16 cellular contexts compared by ENCODE assay signal in the genomic region with DNA sequence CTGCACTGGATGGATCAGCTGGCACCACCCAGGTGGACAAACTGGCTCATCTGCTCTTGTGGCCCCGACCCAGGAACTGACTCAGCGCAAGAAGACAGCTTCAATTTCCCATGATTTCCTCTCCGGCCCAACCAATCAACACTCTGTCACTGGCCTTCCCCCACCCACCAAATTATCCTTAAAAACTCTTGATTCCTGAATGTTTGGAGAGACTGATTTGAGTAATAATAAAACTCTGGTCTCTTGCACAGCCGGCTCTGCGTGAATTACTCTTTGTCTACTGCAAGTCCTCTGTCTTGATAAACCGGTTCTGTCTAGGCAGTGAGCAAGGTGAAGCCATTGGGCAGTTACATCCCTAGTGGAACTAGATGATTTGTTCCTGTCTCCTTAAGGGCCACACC. TPM values are rescaled to one million over a fixed set of nuclear protein-coding genes. Genes with fewer than 3 reads are reported as not detected.
A peak's percentile ranks its signal among the peaks of the same experiment; 100 is the strongest.
DNase-seq lines count a peak whose midpoint lies in the region; ATAC-seq, FAIRE-seq and TF ChIP-seq lines count a peak whose summit lies in the region.
"Had no signal": no experiment of that assay in that cellular context is flagged by ENCODE, and none has a peak within 500 bp of the region (broad histone marks: within the 10 kb centered on the region; RNA-seq: fewer than 3 reads in every experiment).

No MANE protein-coding gene starts in this region.

- no peaks in the 10 kb centered on the region for H3K9me3 ChIP-seq in left lung
- H3K9me3 ChIP-seq: BE2C, gastrocnemius medialis, tibial artery had no signal

- intact Hi-C loops in left lung (cut with DNase I) = no loop called here

- H3K4me3 ChIP-seq in left lung = no peak overlapping the region
- H3K4me3 ChIP-seq: gastrocnemius medialis, tibial artery had no signal

- peak; percentile 77 for ATAC-seq in left lung
- ATAC-seq: gastrocnemius medialis had no signal

- peaks cover 0 to 27% of the 10 kb centered on the region in 2 donors for H3K4me1 ChIP-seq in left lung
- H3K4me1 ChIP-seq: BE2C, parathyroid adenoma had no signal

- TF ChIP-seq CTCF in 22Rv1 (IDR thresholded peaks at IDR 0.05) (no peak), VCaP (conservative IDR thresholded peaks at IDR 0.05) (no peak), left lung (IDR thresholded peaks at IDR 0.05) (no peak)

- peak overlapping the region; percentile 88 for H3K27ac ChIP-seq in 22Rv1
- H3K27ac ChIP-seq in VCaP = peak overlapping the region; percentile 67
- no peak overlapping the region for H3K27ac ChIP-seq in left lung
- H3K27ac ChIP-seq: gastrocnemius medialis, parathyroid adenoma, tibial artery had no signal

- peaks cover 0 to 3% of the 10 kb centered on the region in 2 donors for H3K36me3 ChIP-seq in left lung
- H3K36me3 ChIP-seq: BE2C, gastrocnemius medialis had no signal

- no peaks in the 10 kb centered on the region for H3K27me3 ChIP-seq in left lung
- H3K27me3 ChIP-seq: BE2C, gastrocnemius medialis, tibial artery had no signal

- no peak for FAIRE-seq in HTR-8/SVneo (lab: Jason Lieb, UNC)

- peak; percentile 23 for DNase-seq in DMS79 (lab: John Stamatoyannopoulos, UW)
- DNase-seq in left lung = no peak
- DNase-seq in GDM1 (lab: John Stamatoyannopoulos, UW) = no peak
- no peak for DNase-seq in COLO668 (lab: John Stamatoyannopoulos, UW; ENCODE audit: unreplicated experiment)
- no peak for DNase-seq in HTR-8/SVneo (ENCODE audit: insufficient read length, low spot score)
- DNase-seq in D341Med (ENCODE audit: low spot score) = no peak
- DNase-seq: activated CD4-positive, alpha-beta T cell treated with anti-CD3 and anti-CD28 coated beads for 48 hours; BE2C; effector CD8-positive, alpha-beta T cell; EL; gastrocnemius medialis; NCI-H226; tibial artery had no signal

RNA-seq across cellular contexts. Expression of a gene that starts 16.1 kb away (rescaled TPM):
- total RNA-seq in left lung = 10 to 100 TPM; 15.5 to 22.0 TPM

Comparison
In these comparisons a context has a peak if more than half of its experiments do, and no peak if none do; other contexts are left out.
1. H3K27ac ChIP-seq: peak in 22Rv1 (single experiment) and VCaP (single experiment); none in left lung (0 of 2).